In genomic region chr14:81476816-81477215, GRCh38 we compare ENCODE assay signal across 24 cellular contexts.
"Had no signal": no experiment of that assay in that cellular context is flagged by ENCODE, and none has a peak within 500 bp of the region (broad histone marks: within the 10 kb centered on the region; RNA-seq: fewer than 3 reads in every experiment).

No MANE protein-coding gene starts in this region.

- H3K27ac ChIP-seq: ascending aorta, SK-N-MC, WERI-Rb-1 had no signal

- H3K9me3 ChIP-seq: ascending aorta, body of pancreas had no signal

- DNase-seq: activated CD4-positive, alpha-beta T cell treated with anti-CD3 and anti-CD28 coated beads for 4 hours; activated CD4-positive, alpha-beta T cell treated with anti-CD3 and anti-CD28 coated beads, Interleukin-2, amount 50 U/mL, for 4 hours; activated CD8-positive, alpha-beta memory T cell treated with anti-CD3 and anti-CD28 coated beads, Interleukin-2, amount 10 ng/mL, durations not matched to agents 7 days and 5 days; activated effector memory CD4-positive, alpha-beta T cell treated with anti-CD3 and anti-CD28 coated beads, Interleukin-2, amount 50 U/mL, for 16 hours; activated naive CD4-positive, alpha-beta T cell treated with Interleukin-2 at 50 U/mL for 16 hours; activated naive CD8-positive, alpha-beta T cell treated with anti-CD3 and anti-CD28 coated beads, Interleukin-2, amount 10 ng/mL, durations not matched to agents 7 days and 5 days; activated T-cell treated with anti-CD3 and anti-CD28 coated beads, Interleukin-2, amount 50 U/mL, for 4 hours; body of pancreas; KBM-7; NCI-H1092; NCI-H1417; NCI-H1930; NCI-H2171; NCI-H2227 treated with DMSO at 0.1 percent for 48 hours; NCI-H446 treated with DMSO at 0.1 percent for 48 hours; NCI-H524 treated with DMSO at 0.1 percent for 48 hours; NCI-H774; T-helper 1 cell; WERI-Rb-1 had no signal

- H3K27me3 Mint-ChIP-seq: activated CD8-positive, alpha-beta memory T cell treated with anti-CD3 and anti-CD28 coated beads, Interleukin-2, amount 10 ng/mL, durations not matched to agents 7 days and 5 days; activated naive CD8-positive, alpha-beta T cell treated with anti-CD3 and anti-CD28 coated beads, Interleukin-2, amount 10 ng/mL, durations not matched to agents 7 days and 5 days; central memory CD8-positive, alpha-beta T cell had no signal

- H3K4me3 ChIP-seq: ascending aorta, body of pancreas, SK-N-MC had no signal

- H3K27me3 ChIP-seq: ascending aorta, body of pancreas had no signal

- H3K9me3 Mint-ChIP-seq: activated naive CD8-positive, alpha-beta T cell treated with anti-CD3 and anti-CD28 coated beads, Interleukin-2, amount 10 ng/mL, durations not matched to agents 7 days and 5 days; activated T-cell treated with anti-CD3 and anti-CD28 coated beads, Interleukin-2, amount 50 U/mL, for 4 hours; central memory CD8-positive, alpha-beta T cell had no signal

- H3K4me3 Mint-ChIP-seq: activated CD8-positive, alpha-beta memory T cell treated with anti-CD3 and anti-CD28 coated beads, Interleukin-2, amount 10 ng/mL, durations not matched to agents 7 days and 5 days; activated naive CD8-positive, alpha-beta T cell treated with anti-CD3 and anti-CD28 coated beads, Interleukin-2, amount 10 ng/mL, durations not matched to agents 7 days and 5 days; activated T-cell treated with anti-CD3 and anti-CD28 coated beads, Interleukin-2, amount 50 U/mL, for 4 hours; central memory CD8-positive, alpha-beta T cell had no signal

- H3K27ac Mint-ChIP-seq: activated CD8-positive, alpha-beta memory T cell treated with anti-CD3 and anti-CD28 coated beads, Interleukin-2, amount 10 ng/mL, durations not matched to agents 7 days and 5 days had no signal

- FAIRE-seq: bronchial epithelial cell had no signal

- ATAC-seq: activated CD4-positive, CD25-positive, alpha-beta regulatory T cell treated with anti-CD3 and anti-CD28 coated beads, Interleukin-2, amount 50 U/mL, for 24 hours; activated CD8-positive, alpha-beta memory T cell treated with anti-CD3 and anti-CD28 coated beads, Interleukin-2, amount 10 ng/mL, durations not matched to agents 7 days and 5 days; activated T-cell treated with anti-CD3 and anti-CD28 coated beads, Interleukin-2, amount 50 U/mL, for 4 hours; body of pancreas had no signal

- H3K4me1 ChIP-seq: ascending aorta had no signal
